Comparison of ENCODE assay signal across 1 cellular context in the genomic region with DNA sequence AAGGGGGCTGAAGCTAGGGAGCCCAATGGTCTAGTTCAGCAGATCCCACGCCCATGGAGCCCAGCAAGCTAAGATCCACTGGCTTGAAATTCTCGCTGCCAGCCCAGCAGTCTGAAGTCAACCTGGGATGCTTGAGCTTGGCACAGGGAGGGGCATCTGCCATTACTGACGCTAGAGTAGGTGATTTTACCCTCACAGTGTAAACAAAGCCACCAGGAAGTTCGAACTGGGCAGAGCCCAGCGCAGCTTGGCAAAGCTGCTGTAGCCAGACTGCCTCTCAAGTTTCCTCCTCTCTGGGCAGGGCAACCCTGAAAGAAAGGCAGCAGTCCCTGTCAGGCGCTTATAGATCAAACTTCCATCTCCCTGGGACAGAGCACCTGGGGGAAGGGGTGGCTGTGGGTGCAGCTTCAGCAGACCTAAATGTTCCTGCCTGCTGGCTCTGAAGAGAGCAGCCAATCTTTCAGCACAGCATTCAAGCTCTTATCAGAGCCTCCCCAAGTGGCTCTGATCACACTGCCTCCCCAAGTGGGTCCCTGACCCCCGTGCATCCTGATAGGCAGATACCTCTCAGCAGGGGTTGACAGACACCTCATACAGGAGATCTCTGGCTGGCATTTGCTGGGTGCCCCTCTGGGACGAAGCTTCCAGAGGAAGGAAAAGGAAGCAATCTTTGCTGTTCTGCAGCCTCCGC.
TF ChIP-seq lines count a peak whose summit lies in the region.

No MANE protein-coding gene starts in this region.

TF ChIP-seq in HepG2, 621 proteins besides CTCF, POLR2A, EP300 and RAD21 (continued from another document):
- TF ChIP-seq, protein P1, sequence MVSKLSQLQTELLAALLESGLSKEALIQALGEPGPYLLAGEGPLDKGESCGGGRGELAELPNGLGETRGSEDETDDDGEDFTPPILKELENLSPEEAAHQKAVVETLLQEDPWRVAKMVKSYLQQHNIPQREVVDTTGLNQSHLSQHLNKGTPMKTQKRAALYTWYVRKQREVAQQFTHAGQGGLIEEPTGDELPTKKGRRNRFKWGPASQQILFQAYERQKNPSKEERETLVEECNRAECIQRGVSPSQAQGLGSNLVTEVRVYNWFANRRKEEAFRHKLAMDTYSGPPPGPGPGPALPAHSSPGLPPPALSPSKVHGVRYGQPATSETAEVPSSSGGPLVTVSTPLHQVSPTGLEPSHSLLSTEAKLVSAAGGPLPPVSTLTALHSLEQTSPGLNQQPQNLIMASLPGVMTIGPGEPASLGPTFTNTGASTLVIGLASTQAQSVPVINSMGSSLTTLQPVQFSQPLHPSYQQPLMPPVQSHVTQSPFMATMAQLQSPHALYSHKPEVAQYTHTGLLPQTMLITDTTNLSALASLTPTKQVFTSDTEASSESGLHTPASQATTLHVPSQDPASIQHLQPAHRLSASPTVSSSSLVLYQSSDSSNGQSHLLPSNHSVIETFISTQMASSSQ (IDR thresholded peaks at IDR 0.05; ENCODE audit: low read depth), result no peak
- TF ChIP-seq, protein P1 (CRISPR knock-in tag; IDR thresholded peaks at IDR 0.05; ENCODE audit: borderline replicate concordance), result no peak
- no peak for TF ChIP-seq ZNF430 (CRISPR knock-in tag; IDR thresholded peaks at IDR 0.05)
